Comparison of ENCODE assay signal across 8 cellular contexts in the genomic region with DNA sequence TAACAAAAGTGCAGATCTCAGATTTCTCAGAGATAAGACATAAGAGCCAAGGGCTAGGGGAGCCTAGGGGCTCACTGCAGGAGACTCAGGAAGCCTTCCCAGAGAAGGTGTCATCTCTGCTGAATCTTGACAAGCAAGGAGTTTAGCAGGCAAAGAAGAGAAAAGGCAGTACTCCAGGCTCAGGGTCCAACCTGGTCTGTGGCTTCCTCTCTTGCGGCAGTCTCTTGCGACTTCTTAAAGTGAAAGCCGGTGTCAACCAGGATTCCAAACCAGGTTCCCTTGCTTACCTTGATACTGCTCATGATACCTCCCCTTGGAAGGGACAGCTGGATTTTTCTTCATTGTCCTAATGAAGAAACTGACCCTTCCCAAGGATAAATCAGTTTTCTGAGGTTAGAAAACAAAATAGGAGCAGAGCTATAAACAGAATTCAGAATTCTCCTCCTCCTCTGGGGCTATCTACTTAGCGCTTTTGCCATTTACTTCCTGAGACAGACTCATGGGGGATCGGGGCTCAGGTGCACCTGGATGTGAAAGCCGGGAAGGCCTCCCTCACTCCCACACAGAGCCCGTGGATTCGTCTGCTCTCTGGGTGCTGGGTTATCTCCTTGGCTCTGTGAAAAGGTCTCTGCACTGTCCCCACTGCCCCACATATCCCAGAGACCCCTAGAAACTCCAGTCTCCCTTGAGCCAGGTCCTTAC. TPM values are rescaled to one million over a fixed set of nuclear protein-coding genes. Genes with fewer than 3 reads are reported as not detected.
A peak's percentile ranks its signal among the peaks of the same experiment; 100 is the strongest.
DNase-seq lines count a peak whose midpoint lies in the region; ATAC-seq and TF ChIP-seq lines count a peak whose summit lies in the region.

No MANE protein-coding gene starts in this region.

- H3K27me3 Mint-ChIP-seq in brain: peaks cover 24% of the 10 kb centered on the region

- intact Hi-C loops in Right ventricle myocardium superior (cut with DNase I) (no loop called here), left ventricle myocardium superior (cut with micrococcal nuclease) (no loop called here)

- H3K9ac ChIP-seq in mucosa of stomach (ENCODE audit: low read length): peak overlapping the region; percentile 91

- no peak for TF ChIP-seq CTCF in brain (conservative IDR thresholded peaks at IDR 0.05)
- TF ChIP-seq CTCF in upper lobe of left lung (IDR thresholded peaks at IDR 0.05): no peak

- peak overlapping the region in 3 of 5 experiments; percentile 74 to 88 (median 79) for H3K27ac Mint-ChIP-seq in brain

- H3K9me3 ChIP-seq in mucosa of stomach (ENCODE audit: control insufficient read depth, low read length): no peaks in the 10 kb centered on the region
- no peaks in the 10 kb centered on the region for H3K9me3 ChIP-seq in upper lobe of left lung
- H3K9me3 ChIP-seq in SJCRH30 (replicated peaks): no peaks in the 10 kb centered on the region

- peaks cover 49% of the 10 kb centered on the region for H3K4me1 ChIP-seq in mucosa of stomach (ENCODE audit: control insufficient read depth, insufficient read depth, low read length)
- peaks cover 52 to 64% (median 62%) of the 10 kb centered on the region in 4 donors for H3K4me1 ChIP-seq in upper lobe of left lung
- H3K4me1 ChIP-seq in SJCRH30: peaks cover 22% of the 10 kb centered on the region

- H3K27me3 ChIP-seq in mucosa of stomach (ENCODE audit: control insufficient read depth, insufficient read depth, low read length) (no peaks in the 10 kb centered on the region), upper lobe of left lung (no peaks in the 10 kb centered on the region), SJCRH30 (no peaks in the 10 kb centered on the region; the same call in 1 of the 2 replicates)

- 59 to 71% methylated on average over 8 of the region's 8 CpGs for WGBS in upper lobe of left lung, 2 donors

- TF ChIP-seq POLR2A in upper lobe of left lung (IDR thresholded peaks at IDR 0.05): peak in 1 of 4 donors; percentile 58

- no peak for TF ChIP-seq EP300 in upper lobe of left lung (IDR thresholded peaks at IDR 0.05)

- no peak overlapping the region for H3K4me3 Mint-ChIP-seq in brain

- peaks cover 42% of the 10 kb centered on the region for H3K4me1 Mint-ChIP-seq in brain

- H3K27ac ChIP-seq in upper lobe of left lung (peak overlapping the region; percentile 82 to 92 (median 88)), SJCRH30 (no peak overlapping the region)

- H3K4me3 ChIP-seq in mucosa of stomach (ENCODE audit: low read length): peak overlapping the region; percentile 9
- peak overlapping the region in 3 of 4 donors; percentile 2 to 53 (median 26) for H3K4me3 ChIP-seq in upper lobe of left lung
- no peak overlapping the region for H3K4me3 ChIP-seq in SJCRH30

- no peaks in the 10 kb centered on the region for H3K9me3 Mint-ChIP-seq in brain

- no peaks in the 10 kb centered on the region for H3K36me3 Mint-ChIP-seq in brain

- ATAC-seq in Right ventricle myocardium superior (ENCODE audit: poor library complexity) (peak; percentile 8), left ventricle myocardium superior (no peak), upper lobe of left lung (ENCODE audit: low FRiP score in 2 of 2) (no peak)

- no peak for DNase-seq in Right ventricle myocardium superior
- no peak for DNase-seq in left ventricle myocardium superior
- DNase-seq in upper lobe of left lung: no peak
- no peak for DNase-seq in LoVo (ENCODE audit: low spot score)
- DNase-seq in Kasumi-1 (lab: John Stamatoyannopoulos, UW): no peak
- DNase-seq in SJCRH30: no peak

- H3K36me3 ChIP-seq in mucosa of stomach (ENCODE audit: control insufficient read depth, insufficient read depth, low read length) (no peaks in the 10 kb centered on the region), upper lobe of left lung (no peaks in the 10 kb centered on the region), SJCRH30 (no peaks in the 10 kb centered on the region)

RNA-seq across cellular contexts. Expression of gene SCNN1A, which starts 1.8 kb away (rescaled TPM):
- not detected for total RNA-seq in Right ventricle myocardium superior
- total RNA-seq in left ventricle myocardium superior: 1.7 TPM
- polyA plus RNA-seq in brain (ENCODE audit: insufficient read depth, low read depth, low replicate concordance): 211 TPM
- 100 to 1,000 TPM; 153 to 594 (median 346) TPM for total RNA-seq in upper lobe of left lung
- total RNA-seq in SJCRH30 (2014; rRNA removed; shearing (Covaris generic)): not detected in 2 replicates

RNA-seq across cellular contexts. Expression of gene LTBR, which starts 6.8 kb away (rescaled TPM):
- 23.2 TPM for total RNA-seq in Right ventricle myocardium superior
- total RNA-seq in left ventricle myocardium superior: 32.9 TPM
- polyA plus RNA-seq in brain (ENCODE audit: insufficient read depth, low read depth, low replicate concordance): 18.7 TPM
- 100 to 1,000 TPM in 5 of 6 donors, 10 to 100 TPM in 1; 84.9 to 207 (median 150) TPM for total RNA-seq in upper lobe of left lung
- total RNA-seq in SJCRH30 (2014; rRNA removed; shearing (Covaris generic)): 14.7 and 16.5 TPM in 2 replicates

RNA-seq across cellular contexts. Expression of gene TNFRSF1A, which starts 35.2 kb away (rescaled TPM):
- total RNA-seq in Right ventricle myocardium superior (47.9 TPM), left ventricle myocardium superior (44.0 TPM), upper lobe of left lung (100 to 1,000 TPM; 140 to 425 (median 202) TPM)
- polyA plus RNA-seq in brain (ENCODE audit: insufficient read depth, low read depth, low replicate concordance): 24.6 TPM
- total RNA-seq in SJCRH30 (2014; rRNA removed; shearing (Covaris generic)): 34.3 and 40.2 TPM in 2 replicates

Comparison
In these comparisons a context has a peak if more than half of its experiments do, and no peak if none do; other contexts are left out.
1. RNA of gene SCNN1A, which starts 1.8 kb away (total RNA-seq): 153 to 594 TPM in upper lobe of left lung; 1.7 TPM in left ventricle myocardium superior (single experiment), not detected in Right ventricle myocardium superior (single experiment) and not detected in SJCRH30; every median in the first group is over 10 times any median in the second.